ENCODE assay signal across 8 cellular contexts in genomic region chr21:29716753-29717152, GRCh38.
"Had no signal": no experiment of that assay in that cellular context is flagged by ENCODE, and none has a peak within 500 bp of the region (broad histone marks: within the 10 kb centered on the region; RNA-seq: fewer than 3 reads in every experiment).

No MANE protein-coding gene starts in this region.

- H3K4me3 ChIP-seq: GM12878 had no signal

- DNase-seq: GDM1, GF-D8 had no signal

- FAIRE-seq: G401.6, GM12878, GM12891, GM12892, GM18507, GM19239 had no signal

- ATAC-seq: GM12878 had no signal
